Comparison of ENCODE assay signal across 8 cellular contexts in the genomic region with DNA sequence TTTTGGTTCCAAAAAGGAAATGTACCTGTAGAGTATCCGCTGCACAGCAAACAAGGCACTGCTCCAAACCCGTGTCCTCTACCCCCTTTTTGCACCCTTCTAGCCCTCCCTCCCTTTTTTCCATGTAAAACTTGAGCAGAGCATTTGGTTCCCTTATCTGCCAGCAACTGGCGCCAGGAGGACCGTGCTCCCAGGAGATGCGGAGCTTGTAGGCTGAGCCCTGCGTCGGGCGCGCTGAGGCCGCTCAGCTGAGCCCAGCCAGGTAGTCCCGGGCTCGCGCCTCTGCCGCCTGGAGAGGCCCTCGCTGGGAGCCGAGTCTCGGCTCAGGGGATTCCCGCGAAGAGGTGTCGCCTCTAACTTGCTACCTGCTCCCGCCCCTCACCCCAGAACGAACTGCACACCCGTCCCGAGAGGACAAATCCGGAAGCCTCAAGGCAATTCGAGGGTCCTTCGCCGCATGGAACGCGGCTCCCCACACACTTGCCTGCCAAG. TPM values are rescaled to one million over a fixed set of nuclear protein-coding genes. Genes with fewer than 3 reads are reported as not detected.
DNase-seq lines count a peak whose midpoint lies in the region; ATAC-seq lines count a peak whose summit lies in the region.

No MANE protein-coding gene starts in this region.

- DNase-seq in NCI-H82 (lab: John Stamatoyannopoulos, UW) (peak; percentile 79), NCI-H82 treated with DMSO at 0.1 percent for 48 hours (lab: John Stamatoyannopoulos, UW; ENCODE audit: unreplicated experiment) (no peak), NCI-H2171 (lab: John Stamatoyannopoulos, UW) (peak; percentile 66), dermis microvascular lymphatic vessel endothelial cell (ENCODE audit: low read depth in 2 of 2) (peak; percentile 9 to 64), medulla oblongata (ENCODE audit: extremely low spot score) (peak; percentile 56)
- DNase-seq in activated CD4-positive, alpha-beta T cell treated with anti-CD3 and anti-CD28 coated beads, Interleukin-2, amount 50 U/mL, for 4 hours = peak; percentile 72 to 80
- peak; percentile 42 for DNase-seq in stimulated activated CD8-positive, alpha-beta memory T cell treated with anti-CD3 and anti-CD28 coated beads, Interleukin-15, amount 100 ng/mL, for 1 hour (ENCODE audit: low read depth)

- peak; percentile 66 for ATAC-seq in HG02852 (IDR thresholded peaks at IDR 0.05; ENCODE audit: unreplicated experiment)

RNA-seq across cellular contexts. Expression of a gene that starts 0.6 kb away (rescaled TPM):
- total RNA-seq in dermis microvascular lymphatic vessel endothelial cell = 19.0 and 21.5 TPM in 2 replicates
